16 cellular contexts compared by ENCODE assay signal in the genomic region with DNA sequence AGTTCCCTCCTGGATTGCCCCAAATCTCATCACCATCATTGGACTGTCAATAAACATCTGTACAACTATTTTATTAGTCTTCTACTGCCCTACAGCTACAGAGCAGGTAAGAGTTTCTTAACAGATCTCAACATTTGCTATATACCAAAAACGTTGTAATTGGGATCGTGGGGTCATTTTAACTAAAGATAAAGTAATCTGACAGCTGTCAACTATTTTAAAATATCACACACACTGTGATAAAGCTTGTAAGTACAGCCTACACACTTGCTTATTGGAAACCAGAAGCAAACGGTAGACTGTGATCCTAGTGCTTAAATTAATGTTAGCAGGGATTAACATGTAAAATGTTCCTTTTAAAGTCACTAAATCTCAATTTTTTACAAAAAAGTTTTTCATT. TPM values are rescaled to one million over a fixed set of nuclear protein-coding genes. Genes with fewer than 3 reads are reported as not detected.
DNase-seq lines count a peak whose midpoint lies in the region; ATAC-seq and TF ChIP-seq lines count a peak whose summit lies in the region.
"Had no signal": no experiment of that assay in that cellular context is flagged by ENCODE, and none has a peak within 500 bp of the region (broad histone marks: within the 10 kb centered on the region; RNA-seq: fewer than 3 reads in every experiment).

No MANE protein-coding gene starts in this region.

- H3K27ac ChIP-seq in DND-41 (ENCODE audit: low read length), result no peak overlapping the region
- peak overlapping the region; percentile 9 for H3K27ac ChIP-seq in osteoblast (ENCODE audit: low read depth, low read length)
- no peak overlapping the region for H3K27ac ChIP-seq in right lobe of liver
- H3K27ac ChIP-seq: C4-2B had no signal

- no peaks in the 10 kb centered on the region for H3F3A ChIP-seq in Loucy (ENCODE audit: low read depth)

- no peak overlapping the region for H2AFZ ChIP-seq in DND-41 (ENCODE audit: low read depth, low read length)
- H2AFZ ChIP-seq in Loucy (ENCODE audit: low read length), result no peak overlapping the region
- no peak overlapping the region for H2AFZ ChIP-seq in osteoblast (ENCODE audit: low read length)

- no peaks in the 10 kb centered on the region for H3K9me2 ChIP-seq in Loucy (replicated peaks; ENCODE audit: low read depth, low read length)

- 56% methylated on average over 3 of the region's 3 CpGs for WGBS in right lobe of liver (ENCODE audit: insufficient coverage, low coverage, low lambda C conversion rate, missing lambda C conversion rate)

- H3K79me2 ChIP-seq in DND-41 (ENCODE audit: insufficient read depth, low read length) (peaks cover 100% of the 10 kb centered on the region), Loucy (ENCODE audit: insufficient read depth, low read length) (peaks cover 99% of the 10 kb centered on the region), osteoblast (ENCODE audit: insufficient read depth, low read length) (peaks cover 94% of the 10 kb centered on the region)

- H3K4me3 ChIP-seq in DND-41 (ENCODE audit: low read depth in 1 of 2, low read length in 2 of 2) (no peak overlapping the region), Loucy (ENCODE audit: low read length, poor library complexity, severe bottlenecking) (peak overlapping the region; percentile 42), osteoblast (ENCODE audit: insufficient read depth, low read length) (no peak overlapping the region), right lobe of liver (no peak overlapping the region)

- peaks cover 74% of the 10 kb centered on the region for H3K4me1 Mint-ChIP-seq in activated naive CD8-positive, alpha-beta T cell treated with anti-CD3 and anti-CD28 coated beads, Interleukin-2, amount 50 U/mL, for 24 hours

- TF ChIP-seq POLR2A in right lobe of liver (IDR thresholded peaks at IDR 0.05), result no peak

- no peak for TF ChIP-seq CTCF in DND-41 (IDR thresholded peaks at IDR 0.05; ENCODE audit: borderline replicate concordance, extremely low read depth, low read length, poor library complexity, severe bottlenecking)
- TF ChIP-seq CTCF in Loucy (conservative IDR thresholded peaks at IDR 0.05; ENCODE audit: low read length), result no peak
- no peak for TF ChIP-seq CTCF in osteoblast (IDR thresholded peaks at IDR 0.05; ENCODE audit: extremely low read depth, low read depth, low read length)
- TF ChIP-seq CTCF in right lobe of liver (IDR thresholded peaks at IDR 0.05), result no peak

- peaks cover 14% of the 10 kb centered on the region for H4K20me1 ChIP-seq in DND-41 (ENCODE audit: insufficient read depth, low read length)
- peaks cover 70% of the 10 kb centered on the region for H4K20me1 ChIP-seq in Loucy (ENCODE audit: insufficient read depth, low read length, poor library complexity, severe bottlenecking)
- H4K20me1 ChIP-seq in osteoblast (ENCODE audit: insufficient read depth, low read length), result peaks cover 17% of the 10 kb centered on the region

- H3K9me3 ChIP-seq in DND-41 (ENCODE audit: insufficient read depth, low read length, severe bottlenecking) (no peaks in the 10 kb centered on the region), Loucy (ENCODE audit: insufficient read depth, low read depth, low read length) (no peaks in the 10 kb centered on the region), osteoblast (ENCODE audit: low read depth, low read length) (no peaks in the 10 kb centered on the region), right lobe of liver (no peaks in the 10 kb centered on the region)
- H3K9me3 ChIP-seq: BE2C had no signal

- intact Hi-C loops in right lobe of liver (cut with DNase I), result no loop called here

- H3K27me3 Mint-ChIP-seq in activated naive CD8-positive, alpha-beta T cell treated with anti-CD3 and anti-CD28 coated beads, Interleukin-2, amount 50 U/mL, for 24 hours, result no peaks in the 10 kb centered on the region
- H3K27me3 Mint-ChIP-seq: CD4-positive, alpha-beta memory T cell had no signal

- no peaks in the 10 kb centered on the region for H3K27me3 ChIP-seq in DND-41 (ENCODE audit: insufficient read depth, low read length, poor library complexity)
- no peaks in the 10 kb centered on the region for H3K27me3 ChIP-seq in Loucy (ENCODE audit: insufficient read depth, low read length, poor library complexity, severe bottlenecking)
- no peaks in the 10 kb centered on the region for H3K27me3 ChIP-seq in osteoblast (ENCODE audit: insufficient read depth, low read length)
- H3K27me3 ChIP-seq in right lobe of liver, result no peaks in the 10 kb centered on the region
- H3K27me3 ChIP-seq: BE2C had no signal

- H3K36me3 Mint-ChIP-seq in activated naive CD8-positive, alpha-beta T cell treated with anti-CD3 and anti-CD28 coated beads, Interleukin-2, amount 50 U/mL, for 24 hours (ENCODE audit: low read depth), result peaks cover 57% of the 10 kb centered on the region

- peak overlapping the region; percentile 40 for H3K27ac Mint-ChIP-seq in activated naive CD8-positive, alpha-beta T cell treated with anti-CD3 and anti-CD28 coated beads, Interleukin-2, amount 50 U/mL, for 24 hours
- H3K27ac Mint-ChIP-seq: HFFc6 had no signal

- no peaks in the 10 kb centered on the region for H3K9me3 Mint-ChIP-seq in activated naive CD8-positive, alpha-beta T cell treated with anti-CD3 and anti-CD28 coated beads, Interleukin-2, amount 50 U/mL, for 24 hours
- H3K9me3 Mint-ChIP-seq: HFFc6 had no signal

- no peak for DNase-seq in DND-41
- no peak for DNase-seq in activated naive CD8-positive, alpha-beta T cell treated with anti-CD3 and anti-CD28 coated beads, Interleukin-2, amount 50 U/mL, for 24 hours
- no peak for DNase-seq in osteoblast (ENCODE audit: insufficient read length, low spot score, missing footprints)
- DNase-seq in central memory CD4-positive, alpha-beta T cell, result no peak
- DNase-seq in right lobe of liver, result no peak
- DNase-seq: BE2C; CD4-positive, alpha-beta memory T cell; DMS153; DMS79 treated with DMSO at 0.1 percent for 48 hours; GDM1; HCEC 1CT; HFFc6 had no signal

- H3K9ac ChIP-seq in DND-41 (ENCODE audit: low read depth, low read length), result no peak overlapping the region
- peak overlapping the region; percentile 15 for H3K9ac ChIP-seq in Loucy (ENCODE audit: low read depth, low read length, poor library complexity, severe bottlenecking)

- H3K4me2 ChIP-seq in DND-41 (ENCODE audit: insufficient read depth, low read length) (peak overlapping the region; percentile 32; the same call in 1 of the 2 replicates), Loucy (ENCODE audit: low read depth, low read length, poor library complexity, severe bottlenecking) (peak overlapping the region; percentile 63), osteoblast (ENCODE audit: insufficient read depth, low read length) (no peak overlapping the region)

- H3K36me3 ChIP-seq in DND-41 (ENCODE audit: insufficient read depth, low read length), result peaks cover 65% of the 10 kb centered on the region
- peaks cover 42% of the 10 kb centered on the region for H3K36me3 ChIP-seq in Loucy (ENCODE audit: insufficient read depth, low read length)
- H3K36me3 ChIP-seq in osteoblast (ENCODE audit: insufficient read depth, low read length), result peaks cover 37% of the 10 kb centered on the region
- peaks cover 0 to 32% (median 10%) of the 10 kb centered on the region in 4 donors for H3K36me3 ChIP-seq in right lobe of liver

- H3K4me1 ChIP-seq in DND-41 (ENCODE audit: insufficient read depth, low read length) (peaks cover 52% of the 10 kb centered on the region), Loucy (ENCODE audit: insufficient read depth, low read length, poor library complexity, severe bottlenecking) (peaks cover 76% of the 10 kb centered on the region), osteoblast (ENCODE audit: insufficient read depth, low read length) (no peaks in the 10 kb centered on the region), right lobe of liver (peaks cover 0 to 32% (median 5%) of the 10 kb centered on the region in 4 donors)
- H3K4me1 ChIP-seq: BE2C had no signal

- no peak overlapping the region for H3K4me3 Mint-ChIP-seq in activated naive CD8-positive, alpha-beta T cell treated with anti-CD3 and anti-CD28 coated beads, Interleukin-2, amount 50 U/mL, for 24 hours
- H3K4me3 Mint-ChIP-seq: CD4-positive, alpha-beta memory T cell; HFFc6 had no signal

- no peak for ATAC-seq in DND-41 (ENCODE audit: insufficient read depth, low read depth)
- ATAC-seq in activated naive CD8-positive, alpha-beta T cell treated with anti-CD3 and anti-CD28 coated beads, Interleukin-2, amount 50 U/mL, for 24 hours, result no peak
- no peak for ATAC-seq in GM21423 (IDR thresholded peaks at IDR 0.05; ENCODE audit: unreplicated experiment)
- no peak for ATAC-seq in right lobe of liver
- ATAC-seq: HepG2 had no signal

RNA-seq across cellular contexts. Expression of a gene that starts 7.9 kb away (rescaled TPM):
- total RNA-seq in osteoblast (32.4 and 37.3 TPM in 2 replicates), right lobe of liver (10 to 100 TPM; 21.9 to 35.0 (median 27.8) TPM)

RNA-seq across cellular contexts. Expression of a gene that starts 8.1 kb away (rescaled TPM):
- total RNA-seq in osteoblast (45.6 and 66.0 TPM in 2 replicates), right lobe of liver (10 to 100 TPM; 16.7 to 37.2 (median 22.9) TPM)

RNA-seq across cellular contexts. Expression of a gene that starts 52.5 kb away (rescaled TPM):
- total RNA-seq in osteoblast, result 4.7 and 5.0 TPM in 2 replicates
- 10 to 100 TPM in 5 of 6 experiments, 1 to 10 TPM in 1; 9.6 to 18.6 (median 13.9) TPM for total RNA-seq in right lobe of liver
